9 cellular contexts compared by ENCODE assay signal in the genomic region with DNA sequence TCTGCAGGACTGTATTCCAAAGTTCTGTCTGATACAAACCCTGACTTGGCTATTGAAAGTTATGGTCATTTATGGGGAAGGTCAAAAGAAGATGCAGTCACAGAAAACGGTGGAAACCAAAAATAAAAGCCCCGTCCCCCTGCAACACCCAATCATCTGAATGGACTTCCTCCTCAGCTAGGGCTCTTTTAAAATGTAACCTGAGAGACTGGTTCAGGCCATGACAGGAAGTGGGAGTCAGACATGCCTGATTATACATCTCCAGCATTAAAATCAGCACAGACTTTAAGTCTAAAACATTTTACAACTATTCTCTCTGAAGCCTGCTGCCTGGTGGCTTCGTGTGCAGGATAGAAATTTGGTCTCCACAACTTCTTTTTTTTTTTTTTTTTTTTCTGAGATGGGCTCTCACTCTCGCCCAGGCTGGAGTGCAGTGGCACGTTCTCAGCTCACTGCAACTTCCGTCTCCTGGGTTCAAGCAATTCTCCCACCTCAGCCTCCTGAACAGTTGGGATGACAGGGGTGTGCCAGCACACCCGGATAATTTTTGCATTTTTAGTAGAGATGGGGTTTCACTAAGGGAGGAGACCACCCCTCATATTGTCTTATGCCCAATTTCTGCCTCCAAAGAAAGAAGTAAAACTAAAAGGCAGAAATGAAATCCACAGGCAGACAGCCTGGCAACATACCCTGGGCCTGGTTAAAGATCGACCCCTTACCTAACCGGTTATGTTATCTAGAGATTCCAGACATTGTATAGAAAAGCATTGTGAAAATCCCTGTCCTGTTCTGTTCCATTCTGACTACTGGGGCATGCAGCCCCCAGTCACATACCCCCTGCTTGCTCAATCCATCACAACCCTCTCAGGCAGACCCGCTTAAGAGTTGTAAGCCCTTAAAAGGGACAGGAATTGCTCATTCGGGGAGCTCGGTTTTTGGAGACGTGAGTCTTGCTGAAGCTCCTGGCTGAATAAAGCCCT. TPM values are rescaled to one million over a fixed set of nuclear protein-coding genes. Genes with fewer than 3 reads are reported as not detected.
DNase-seq lines count a peak whose midpoint lies in the region; ATAC-seq and TF ChIP-seq lines count a peak whose summit lies in the region.
"Had no signal": no experiment of that assay in that cellular context is flagged by ENCODE, and none has a peak within 500 bp of the region (broad histone marks: within the 10 kb centered on the region; RNA-seq: fewer than 3 reads in every experiment).

No MANE protein-coding gene starts in this region.

- H3K4me1 Mint-ChIP-seq in CD8-positive, alpha-beta T cell (ENCODE audit: low read depth): peaks cover 5% of the 10 kb centered on the region

- H3K4me3 ChIP-seq in Loucy (ENCODE audit: low read length, poor library complexity, severe bottlenecking) (peak overlapping the region; percentile 34), foreskin fibroblast (ENCODE audit: low read depth in 1 of 2, low read length in 2 of 2) (no peak overlapping the region)
- no peak overlapping the region for H3K4me3 ChIP-seq in CD8-positive, alpha-beta T cell (ENCODE audit: low read depth, low read length)
- H3K4me3 ChIP-seq: psoas muscle had no signal

- ATAC-seq in GM21423 (IDR thresholded peaks at IDR 0.05; ENCODE audit: unreplicated experiment) (peak; percentile 63), GM18519 (IDR thresholded peaks at IDR 0.05; ENCODE audit: low FRiP score, unreplicated experiment) (no peak)
- no peak for ATAC-seq in CD8-positive, alpha-beta T cell

- no peak for TF ChIP-seq CTCF in Loucy (conservative IDR thresholded peaks at IDR 0.05; ENCODE audit: low read length)
- TF ChIP-seq CTCF in foreskin fibroblast (IDR thresholded peaks at IDR 0.05; ENCODE audit: low read depth, low read length): no peak
- TF ChIP-seq CTCF in CD8-positive, alpha-beta T cell (IDR thresholded peaks at IDR 0.05): no peak

- no peaks in the 10 kb centered on the region for H3K9me3 ChIP-seq in Loucy (ENCODE audit: insufficient read depth, low read depth, low read length)
- H3K9me3 ChIP-seq in CD8-positive, alpha-beta T cell (ENCODE audit: low read length): no peaks in the 10 kb centered on the region
- H3K9me3 ChIP-seq: psoas muscle had no signal

- H3K9me2 ChIP-seq in Loucy (replicated peaks; ENCODE audit: low read depth, low read length): no peaks in the 10 kb centered on the region

- DNase-seq in Daoy (ENCODE audit: low read depth) (peak; percentile 11), foreskin fibroblast (peak; percentile 20 to 47), NCI-H2029 treated with DMSO at 0.1 percent for 48 hours (lab: John Stamatoyannopoulos, UW) (no peak)
- no peak for DNase-seq in stimulated activated CD4-positive, alpha-beta T cell treated with anti-CD3 and anti-CD28 coated beads, Interleukin-12 subunit alpha, Interleukin-12 subunit beta, amount 100 ng/mL, for 4 hours
- no peak for DNase-seq in CD8-positive, alpha-beta T cell
- DNase-seq: psoas muscle had no signal

- H3K9me3 Mint-ChIP-seq in CD8-positive, alpha-beta T cell: no peaks in the 10 kb centered on the region

- H3K27ac Mint-ChIP-seq in CD8-positive, alpha-beta T cell: no peak overlapping the region

- POLR2A ChIA-PET in CD8-positive, alpha-beta T cell (lab: Charles Lee): no interaction called here

- peak overlapping the region; percentile 63 for H3K4me2 ChIP-seq in Loucy (ENCODE audit: low read depth, low read length, poor library complexity, severe bottlenecking)

- H3K36me3 Mint-ChIP-seq in CD8-positive, alpha-beta T cell: no peaks in the 10 kb centered on the region

- H4K20me1 ChIP-seq in Loucy (ENCODE audit: insufficient read depth, low read length, poor library complexity, severe bottlenecking): no peaks in the 10 kb centered on the region

- peaks cover 13% of the 10 kb centered on the region for H3K4me1 ChIP-seq in Loucy (ENCODE audit: insufficient read depth, low read length, poor library complexity, severe bottlenecking)
- no peaks in the 10 kb centered on the region for H3K4me1 ChIP-seq in CD8-positive, alpha-beta T cell (ENCODE audit: insufficient read depth, low read length)

- peaks cover 5% of the 10 kb centered on the region for H3K27me3 Mint-ChIP-seq in CD8-positive, alpha-beta T cell (ENCODE audit: low read depth)

- no peaks in the 10 kb centered on the region for H3K79me2 ChIP-seq in Loucy (ENCODE audit: insufficient read depth, low read length)

- H2AFZ ChIP-seq in Loucy (ENCODE audit: low read length): peak overlapping the region; percentile 79

- CTCF ChIA-PET in CD8-positive, alpha-beta T cell (lab: Charles Lee): no interaction called here

- H3K27ac ChIP-seq in CD8-positive, alpha-beta T cell (ENCODE audit: low read depth, low read length): no peak overlapping the region
- H3K27ac ChIP-seq: psoas muscle had no signal

- H3K27me3 ChIP-seq in Loucy (ENCODE audit: insufficient read depth, low read length, poor library complexity, severe bottlenecking): no peaks in the 10 kb centered on the region
- H3K27me3 ChIP-seq in CD8-positive, alpha-beta T cell (ENCODE audit: insufficient read depth, low read length): no peaks in the 10 kb centered on the region

- H3K36me3 ChIP-seq in Loucy (ENCODE audit: insufficient read depth, low read length): no peaks in the 10 kb centered on the region
- no peaks in the 10 kb centered on the region for H3K36me3 ChIP-seq in CD8-positive, alpha-beta T cell (ENCODE audit: insufficient read depth, low read length)

- no peaks in the 10 kb centered on the region for H3F3A ChIP-seq in Loucy (ENCODE audit: low read depth)

- no peak overlapping the region for H3K4me3 Mint-ChIP-seq in CD8-positive, alpha-beta T cell

- intact Hi-C loops in CD8-positive, alpha-beta T cell (cut with DNase I, micrococcal nuclease): no loop called here

- peak overlapping the region; percentile 57 for H3K9ac ChIP-seq in Loucy (ENCODE audit: low read depth, low read length, poor library complexity, severe bottlenecking)

RNA-seq across cellular contexts. Expression of a gene that starts 30.1 kb away (rescaled TPM):
- total RNA-seq in Daoy (2014; rRNA removed; shearing (Covaris generic)): 25.0 and 41.9 TPM in 2 replicates
- not detected for total RNA-seq in CD8-positive, alpha-beta T cell

RNA-seq across cellular contexts. Expression of a gene that starts 56.9 kb away (rescaled TPM):
- 12.0 and 13.8 TPM in 2 replicates for total RNA-seq in Daoy (2014; rRNA removed; shearing (Covaris generic))
- 10 to 100 TPM; 44.0 to 47.9 TPM for total RNA-seq in CD8-positive, alpha-beta T cell

Comparison
In these comparisons a context has a peak if more than half of its experiments do, and no peak if none do; other contexts are left out.
1. DNase-seq: peak in Daoy (single experiment) and foreskin fibroblast (2 of 2); none in stimulated activated CD4-positive, alpha-beta T cell treated with anti-CD3 and anti-CD28 coated beads, Interleukin-12 subunit alpha, Interleukin-12 subunit beta, amount 100 ng/mL, for 4 hours (single experiment), CD8-positive, alpha-beta T cell (0 of 7) and NCI-H2029 treated with DMSO at 0.1 percent for 48 hours (single experiment).
2. RNA of a gene that starts 30.1 kb away (total RNA-seq): 25.0 to 41.9 TPM in Daoy; not detected in CD8-positive, alpha-beta T cell; every median in the first group is over 10 times any median in the second.